ENCODE assay signal across 20 cellular contexts in the genomic region with DNA sequence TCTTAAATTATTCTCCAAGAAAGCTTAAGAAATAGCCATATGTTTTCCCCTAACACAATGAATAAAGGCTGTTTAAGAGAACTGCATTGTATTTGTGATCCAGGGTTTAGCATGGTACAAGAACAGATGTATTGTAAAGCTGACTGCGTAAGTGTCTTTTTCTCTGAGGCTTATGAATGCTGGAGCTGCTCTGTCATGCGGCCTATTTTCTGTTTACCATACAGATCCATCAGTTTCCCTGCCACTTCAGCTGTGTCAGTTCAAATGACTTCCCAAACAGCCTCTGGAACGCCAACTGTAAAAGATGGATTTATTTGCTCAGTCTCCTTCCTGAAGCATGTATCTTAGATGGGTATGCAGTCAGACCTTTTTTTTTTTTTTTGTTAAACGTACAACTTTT.
"Had no signal": no experiment of that assay in that cellular context is flagged by ENCODE, and none has a peak within 500 bp of the region (broad histone marks: within the 10 kb centered on the region; RNA-seq: fewer than 3 reads in every experiment).

No MANE protein-coding gene starts in this region.

- H3K27ac Mint-ChIP-seq: activated T-cell treated with anti-CD3 and anti-CD28 coated beads, Interleukin-2, amount 50 U/mL, for 72 hours; dendritic cell treated with granulocyte-macrophage colony-stimulating factor and Interleukin-4, amounts not matched to agents 40 ng/mL and 50 ng/mL, for 4 days; immature natural killer cell; natural killer cell; stimulated activated naive B cell treated with anti-CD40 and anti-IgM and Interleukin-4, amounts not matched to agents 10 μg/mL and 1 μg/mL and 100 μg/mL, for 72 hours had no signal

- H3K36me3 Mint-ChIP-seq: natural killer cell; stimulated activated naive B cell treated with anti-CD40 and anti-IgM and Interleukin-4, amounts not matched to agents 10 μg/mL and 1 μg/mL and 100 μg/mL, for 72 hours had no signal

- H3K4me1 Mint-ChIP-seq: immature natural killer cell; natural killer cell; stimulated activated naive B cell treated with anti-CD40 and anti-IgM and Interleukin-4, amounts not matched to agents 10 μg/mL and 1 μg/mL and 100 μg/mL, for 72 hours had no signal

- DNase-seq: activated CD4-positive, CD25-positive, alpha-beta regulatory T cell treated with anti-CD3 and anti-CD28 coated beads, Interleukin-2, amount 50 U/mL, for 72 hours; activated CD8-positive, alpha-beta memory T cell treated with anti-CD3 and anti-CD28 coated beads for 24 hours; activated CD8-positive, alpha-beta memory T cell treated with anti-CD3 and anti-CD28 coated beads, Interleukin-2, amount 50 U/mL, for 48 hours; activated effector memory CD4-positive, alpha-beta T cell treated with anti-CD3 and anti-CD28 coated beads, Interleukin-2, amount 50 U/mL, for 16 hours; activated naive CD4-positive, alpha-beta T cell treated with anti-CD3 and anti-CD28 coated beads, Interleukin-2, amount 50 U/mL, for 16 hours; activated T-cell treated with anti-CD3 and anti-CD28 coated beads, Interleukin-2, amount 50 U/mL, for 72 hours; amniotic stem cell; effector CD8-positive, alpha-beta T cell; immature natural killer cell; mesendoderm; natural killer cell; sigmoid colon; spleen; stimulated activated naive B cell treated with anti-CD40 and anti-IgM and Interleukin-4, amounts not matched to agents 10 μg/mL and 1 μg/mL and 100 μg/mL, for 72 hours; T-helper 2 cell had no signal

- H3K27me3 ChIP-seq: gastroesophageal sphincter, sigmoid colon, spleen had no signal

- ATAC-seq: activated T-cell treated with anti-CD3 and anti-CD28 coated beads, Interleukin-2, amount 50 U/mL, for 72 hours; esophagus mucosa; gastroesophageal sphincter; natural killer cell; stimulated activated naive B cell treated with anti-CD40 and anti-IgM and Interleukin-4, amounts not matched to agents 10 μg/mL and 1 μg/mL and 100 μg/mL, for 72 hours had no signal

- H3K9me3 Mint-ChIP-seq: dendritic cell treated with granulocyte-macrophage colony-stimulating factor and Interleukin-4, amounts not matched to agents 40 ng/mL and 50 ng/mL, for 4 days; stimulated activated naive B cell treated with anti-CD40 and anti-IgM and Interleukin-4, amounts not matched to agents 10 μg/mL and 1 μg/mL and 100 μg/mL, for 72 hours had no signal

- H3K36me3 ChIP-seq: gastroesophageal sphincter, sigmoid colon, spleen had no signal

- H2AFZ ChIP-seq: parathyroid adenoma had no signal

- H3K79me2 ChIP-seq: parathyroid adenoma had no signal

- H3K27me3 Mint-ChIP-seq: dendritic cell treated with granulocyte-macrophage colony-stimulating factor and Interleukin-4, amounts not matched to agents 40 ng/mL and 50 ng/mL, for 4 days; stimulated activated naive B cell treated with anti-CD40 and anti-IgM and Interleukin-4, amounts not matched to agents 10 μg/mL and 1 μg/mL and 100 μg/mL, for 72 hours had no signal

- H3K27ac ChIP-seq: gastroesophageal sphincter, parathyroid adenoma, sigmoid colon, spleen, VCaP had no signal

- H3K4me3 ChIP-seq: gastroesophageal sphincter, sigmoid colon, spleen had no signal

- H3K9me3 ChIP-seq: gastroesophageal sphincter, sigmoid colon had no signal

- H3K9ac ChIP-seq: parathyroid adenoma had no signal

- H3K4me3 Mint-ChIP-seq: activated T-cell treated with anti-CD3 and anti-CD28 coated beads, Interleukin-2, amount 50 U/mL, for 72 hours; dendritic cell treated with granulocyte-macrophage colony-stimulating factor and Interleukin-4, amounts not matched to agents 40 ng/mL and 50 ng/mL, for 4 days; immature natural killer cell; natural killer cell; stimulated activated naive B cell treated with anti-CD40 and anti-IgM and Interleukin-4, amounts not matched to agents 10 μg/mL and 1 μg/mL and 100 μg/mL, for 72 hours had no signal
